ENCODE assay signal across 8 cellular contexts in genomic region chr17:8220783-8221662, GRCh38. TPM values are rescaled to one million over a fixed set of nuclear protein-coding genes. Genes with fewer than 3 reads are reported as not detected.
DNase-seq lines count a peak whose midpoint lies in the region; ATAC-seq and TF ChIP-seq lines count a peak whose summit lies in the region.

No MANE protein-coding gene starts in this region.

- H3K4me3 Mint-ChIP-seq in CD8-positive, alpha-beta memory T cell, result peak overlapping the region; percentile 86 to 98 (median 97)
- peak overlapping the region; percentile 89 for H3K4me3 Mint-ChIP-seq in dendritic cell treated with granulocyte-macrophage colony-stimulating factor and Interleukin-4, amounts not matched to agents 40 ng/mL and 50 ng/mL, for 4 days

- peaks cover 0 to 21% of the 10 kb centered on the region in 2 donors for H3K27me3 Mint-ChIP-seq in CD8-positive, alpha-beta memory T cell
- H3K27me3 Mint-ChIP-seq in dendritic cell treated with granulocyte-macrophage colony-stimulating factor and Interleukin-4, amounts not matched to agents 40 ng/mL and 50 ng/mL, for 4 days, result no peaks in the 10 kb centered on the region

- DNase-seq in CD8-positive, alpha-beta memory T cell, result peak; percentile 75 to 88 (median 80)
- peak; percentile 67 for DNase-seq in NCI-H774 (lab: John Stamatoyannopoulos, UW)
- peak; percentile 81 to 82 for DNase-seq in activated CD4-positive, alpha-beta T cell treated with anti-CD3 and anti-CD28 coated beads, Interleukin-2, amount 50 U/mL, for 4 hours
- DNase-seq in left lung, result peak; percentile 87 to 89
- peak; percentile 90 to 91 for DNase-seq in stimulated activated CD4-positive, alpha-beta T cell treated with anti-CD3 and anti-CD28 coated beads, Interleukin-1b, Interleukin-23, amount 100 ng/mL, for 4 hours (ENCODE audit: low read depth in 2 of 2)

- H3K9me3 Mint-ChIP-seq in CD8-positive, alpha-beta memory T cell, result peaks cover 0 to 17% (median 6%) of the 10 kb centered on the region in 5 donors
- no peaks in the 10 kb centered on the region for H3K9me3 Mint-ChIP-seq in dendritic cell treated with granulocyte-macrophage colony-stimulating factor and Interleukin-4, amounts not matched to agents 40 ng/mL and 50 ng/mL, for 4 days

- no peaks in the 10 kb centered on the region for H3K27me3 ChIP-seq in CD8-positive, alpha-beta memory T cell (ENCODE audit: insufficient read depth, low read length, poor library complexity, severe bottlenecking)
- H3K27me3 ChIP-seq in left lung, result no peaks in the 10 kb centered on the region

- no peak for TF ChIP-seq CTCF in left lung (IDR thresholded peaks at IDR 0.05)

- CTCF ChIA-PET in CD8-positive, alpha-beta memory T cell (lab: Charles Lee), result interaction anchor here (0.6 to 5.6 kb wide), 23 partner anchors 8 to 142 kb away, joined by 3 to 63 read pairs (median 10); partner anchors contain the start of genes AURKB, BORCS6, CTC1 and PER1

- peak overlapping the region; percentile 94 to 100 (median 96) for H3K27ac Mint-ChIP-seq in CD8-positive, alpha-beta memory T cell
- H3K27ac Mint-ChIP-seq in dendritic cell treated with granulocyte-macrophage colony-stimulating factor and Interleukin-4, amounts not matched to agents 40 ng/mL and 50 ng/mL, for 4 days, result peak overlapping the region; percentile 99

- H3K27ac ChIP-seq in CD8-positive, alpha-beta memory T cell (ENCODE audit: low read depth, low read length), result peak overlapping the region; percentile 86
- peak overlapping the region; percentile 97 to 99 for H3K27ac ChIP-seq in left lung

- H3K36me3 ChIP-seq in CD8-positive, alpha-beta memory T cell (ENCODE audit: insufficient read depth, low read length), result peaks cover 3% of the 10 kb centered on the region
- H3K36me3 ChIP-seq in left lung, result no peaks in the 10 kb centered on the region

- H3K4me1 ChIP-seq in CD8-positive, alpha-beta memory T cell (ENCODE audit: insufficient read depth, low read length), result peaks cover 27% of the 10 kb centered on the region
- peaks cover 9 to 33% of the 10 kb centered on the region in 2 donors for H3K4me1 ChIP-seq in left lung

- H3K36me3 Mint-ChIP-seq in CD8-positive, alpha-beta memory T cell, result peaks cover 2 to 35% (median 3%) of the 10 kb centered on the region in 3 donors
- peaks cover 53% of the 10 kb centered on the region for H3K36me3 Mint-ChIP-seq in dendritic cell treated with granulocyte-macrophage colony-stimulating factor and Interleukin-4, amounts not matched to agents 40 ng/mL and 50 ng/mL, for 4 days (ENCODE audit: low read depth)

- ATAC-seq in HG03432 (IDR thresholded peaks at IDR 0.05; ENCODE audit: unreplicated experiment), result peak; percentile 23
- ATAC-seq in left lung, result peak; percentile 69
- ATAC-seq in HG03457 (IDR thresholded peaks at IDR 0.05; ENCODE audit: unreplicated experiment), result no peak

- intact Hi-C loops in dendritic cell treated with granulocyte-macrophage colony-stimulating factor and Interleukin-4, amounts not matched to agents 40 ng/mL and 50 ng/mL, for 4 days (cut with micrococcal nuclease), result loop anchor here (1.0 to 5.0 kb wide), 2 partner anchors 34 to 84 kb away; no protein-coding TSS in a partner anchor
- intact Hi-C loops in left lung (cut with DNase I), result loop anchor here in 1 of 2 donors (5.0 kb wide), 1 partner anchor 34 kb away; no protein-coding TSS in a partner anchor

- peaks cover 49 to 67% (median 62%) of the 10 kb centered on the region in 3 donors for H3K4me1 Mint-ChIP-seq in CD8-positive, alpha-beta memory T cell
- H3K4me1 Mint-ChIP-seq in dendritic cell treated with granulocyte-macrophage colony-stimulating factor and Interleukin-4, amounts not matched to agents 40 ng/mL and 50 ng/mL, for 4 days (ENCODE audit: low read depth), result peaks cover 46% of the 10 kb centered on the region

- POLR2A ChIA-PET in CD8-positive, alpha-beta memory T cell (lab: Charles Lee), result interaction anchor here (0.6 to 8.4 kb wide), 17 partner anchors 11 to 101 kb away, joined by 3 to 149 read pairs (median 11); partner anchors contain the start of genes ALOXE3, AURKB, BORCS6 and CTC1

- peak overlapping the region; percentile 98 for H3K4me3 ChIP-seq in CD8-positive, alpha-beta memory T cell (ENCODE audit: low read length)
- peak overlapping the region; percentile 59 to 68 for H3K4me3 ChIP-seq in left lung

- H3K9me3 ChIP-seq in CD8-positive, alpha-beta memory T cell (ENCODE audit: low read length), result no peaks in the 10 kb centered on the region
- no peaks in the 10 kb centered on the region for H3K9me3 ChIP-seq in left lung

RNA-seq across cellular contexts. Expression of gene AURKB, which starts 10.6 kb away (rescaled TPM):
- 10 to 100 TPM; 88.1 to 94.4 TPM for total RNA-seq in CD8-positive, alpha-beta memory T cell
- polyA plus RNA-seq in CD8-positive, alpha-beta memory T cell, result 0.63 TPM
- total RNA-seq in left lung, result 10 to 100 TPM in 1 of 2 donors, 1 to 10 TPM in 1; 2.7 to 10.2 TPM

RNA-seq across cellular contexts. Expression of gene CTC1, which starts 26.8 kb away (rescaled TPM):
- 10 to 100 TPM; 69.2 to 70.2 TPM for total RNA-seq in CD8-positive, alpha-beta memory T cell
- 36.8 TPM for polyA plus RNA-seq in CD8-positive, alpha-beta memory T cell
- total RNA-seq in left lung, result 10 to 100 TPM; 49.1 to 53.1 TPM

RNA-seq across cellular contexts. Expression of gene PFAS, which starts 28.1 kb away (rescaled TPM):
- 100 to 1,000 TPM; 167 to 168 TPM for total RNA-seq in CD8-positive, alpha-beta memory T cell
- polyA plus RNA-seq in CD8-positive, alpha-beta memory T cell, result 17.7 TPM
- 10 to 100 TPM; 25.9 to 51.0 TPM for total RNA-seq in left lung

RNA-seq across cellular contexts. Expression of gene BORCS6, which starts 31.0 kb away (rescaled TPM):
- 1 to 10 TPM; 8.1 to 8.8 TPM for total RNA-seq in CD8-positive, alpha-beta memory T cell
- polyA plus RNA-seq in CD8-positive, alpha-beta memory T cell, result 30.0 TPM
- total RNA-seq in left lung, result 10 to 100 TPM in 1 of 2 donors, 1 to 10 TPM in 1; 8.8 to 10.6 TPM

RNA-seq across cellular contexts. Expression of gene TMEM107, which starts 44.8 kb away (rescaled TPM):
- total RNA-seq in CD8-positive, alpha-beta memory T cell, result 10 to 100 TPM; 21.3 to 22.4 TPM
- polyA plus RNA-seq in CD8-positive, alpha-beta memory T cell, result 50.7 TPM
- total RNA-seq in left lung, result 10 to 100 TPM; 15.0 to 15.9 TPM

Comparison
In these comparisons a context has a peak if more than half of its experiments do, and no peak if none do; other contexts are left out.
1. RNA of gene AURKB, which starts 10.6 kb away (total RNA-seq): 88.1 to 94.4 TPM in CD8-positive, alpha-beta memory T cell; 2.7 to 10.2 TPM in left lung; every median in the first group is over 4 times any median in the second.
2. Peak in every context shown above with its lines, with median percentiles within 50 percentile points of each other: DNase-seq.